ENCODE assay signal across 1 cellular context in the genomic region with DNA sequence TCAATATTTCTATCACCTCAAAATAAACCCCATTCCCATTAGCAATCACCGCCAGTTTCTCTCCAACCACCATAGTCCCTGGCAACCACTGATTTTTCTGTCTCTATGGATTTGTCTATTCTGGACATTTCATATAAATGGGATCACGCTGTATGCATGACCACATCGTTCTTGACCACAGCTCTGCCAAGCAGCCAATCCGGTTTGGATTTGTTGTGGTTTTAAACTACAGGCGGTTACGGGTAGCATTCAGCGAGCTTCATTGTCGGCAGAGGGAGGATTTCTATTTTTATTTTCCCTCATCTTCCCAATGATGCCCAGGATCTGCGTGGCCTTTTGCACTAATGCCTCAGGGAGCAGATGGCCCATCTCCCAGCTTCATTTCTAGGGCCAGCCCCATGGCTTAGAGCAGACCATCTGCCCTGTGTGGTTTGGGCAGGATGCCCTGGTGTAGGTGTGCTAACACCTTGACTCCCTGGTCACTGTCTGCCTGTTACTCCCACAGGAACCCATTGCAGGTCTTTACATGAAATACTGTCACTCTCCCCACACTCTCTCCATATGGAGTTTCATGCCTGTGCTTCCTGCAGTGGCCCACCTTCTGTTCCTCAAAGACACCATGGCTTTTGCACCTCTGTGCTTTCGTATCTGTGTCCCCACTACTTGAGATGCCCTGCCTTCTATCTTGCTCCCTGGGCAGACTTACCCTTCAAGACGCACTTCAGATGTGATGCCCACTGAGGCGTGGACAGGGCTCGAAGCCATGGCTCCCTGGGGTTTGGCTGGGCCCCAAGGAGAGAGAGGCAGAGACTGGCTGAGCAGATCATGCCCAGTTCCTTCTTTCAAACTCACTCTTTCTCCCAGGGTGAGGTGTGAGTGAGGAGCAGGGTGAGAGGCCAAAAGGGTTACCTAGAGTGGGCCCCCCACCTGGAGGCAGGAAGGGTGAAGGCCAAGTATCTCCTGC.
TF ChIP-seq lines count a peak whose summit lies in the region.

No MANE protein-coding gene starts in this region.

TF ChIP-seq in K562, 482 proteins besides CTCF, POLR2A, EP300 and RAD21:
- TF ChIP-seq BACH1 (tag; IDR thresholded peaks at IDR 0.05) (no peak), SAFB2 (IDR thresholded peaks at IDR 0.05; ENCODE audit: borderline replicate concordance, low read depth, low read length, severe bottlenecking) (no peak), ZFX (CRISPR knock-in tag; IDR thresholded peaks at IDR 0.05) (no peak)
- TF ChIP-seq, protein P1, sequence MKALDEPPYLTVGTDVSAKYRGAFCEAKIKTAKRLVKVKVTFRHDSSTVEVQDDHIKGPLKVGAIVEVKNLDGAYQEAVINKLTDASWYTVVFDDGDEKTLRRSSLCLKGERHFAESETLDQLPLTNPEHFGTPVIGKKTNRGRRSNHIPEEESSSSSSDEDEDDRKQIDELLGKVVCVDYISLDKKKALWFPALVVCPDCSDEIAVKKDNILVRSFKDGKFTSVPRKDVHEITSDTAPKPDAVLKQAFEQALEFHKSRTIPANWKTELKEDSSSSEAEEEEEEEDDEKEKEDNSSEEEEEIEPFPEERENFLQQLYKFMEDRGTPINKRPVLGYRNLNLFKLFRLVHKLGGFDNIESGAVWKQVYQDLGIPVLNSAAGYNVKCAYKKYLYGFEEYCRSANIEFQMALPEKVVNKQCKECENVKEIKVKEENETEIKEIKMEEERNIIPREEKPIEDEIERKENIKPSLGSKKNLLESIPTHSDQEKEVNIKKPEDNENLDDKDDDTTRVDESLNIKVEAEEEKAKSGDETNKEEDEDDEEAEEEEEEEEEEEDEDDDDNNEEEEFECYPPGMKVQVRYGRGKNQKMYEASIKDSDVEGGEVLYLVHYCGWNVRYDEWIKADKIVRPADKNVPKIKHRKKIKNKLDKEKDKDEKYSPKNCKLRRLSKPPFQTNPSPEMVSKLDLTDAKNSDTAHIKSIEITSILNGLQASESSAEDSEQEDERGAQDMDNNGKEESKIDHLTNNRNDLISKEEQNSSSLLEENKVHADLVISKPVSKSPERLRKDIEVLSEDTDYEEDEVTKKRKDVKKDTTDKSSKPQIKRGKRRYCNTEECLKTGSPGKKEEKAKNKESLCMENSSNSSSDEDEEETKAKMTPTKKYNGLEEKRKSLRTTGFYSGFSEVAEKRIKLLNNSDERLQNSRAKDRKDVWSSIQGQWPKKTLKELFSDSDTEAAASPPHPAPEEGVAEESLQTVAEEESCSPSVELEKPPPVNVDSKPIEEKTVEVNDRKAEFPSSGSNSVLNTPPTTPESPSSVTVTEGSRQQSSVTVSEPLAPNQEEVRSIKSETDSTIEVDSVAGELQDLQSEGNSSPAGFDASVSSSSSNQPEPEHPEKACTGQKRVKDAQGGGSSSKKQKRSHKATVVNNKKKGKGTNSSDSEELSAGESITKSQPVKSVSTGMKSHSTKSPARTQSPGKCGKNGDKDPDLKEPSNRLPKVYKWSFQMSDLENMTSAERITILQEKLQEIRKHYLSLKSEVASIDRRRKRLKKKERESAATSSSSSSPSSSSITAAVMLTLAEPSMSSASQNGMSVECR (CRISPR knock-in tag; IDR thresholded peaks at IDR 0.05): no peak
- TF ChIP-seq, protein P2, sequence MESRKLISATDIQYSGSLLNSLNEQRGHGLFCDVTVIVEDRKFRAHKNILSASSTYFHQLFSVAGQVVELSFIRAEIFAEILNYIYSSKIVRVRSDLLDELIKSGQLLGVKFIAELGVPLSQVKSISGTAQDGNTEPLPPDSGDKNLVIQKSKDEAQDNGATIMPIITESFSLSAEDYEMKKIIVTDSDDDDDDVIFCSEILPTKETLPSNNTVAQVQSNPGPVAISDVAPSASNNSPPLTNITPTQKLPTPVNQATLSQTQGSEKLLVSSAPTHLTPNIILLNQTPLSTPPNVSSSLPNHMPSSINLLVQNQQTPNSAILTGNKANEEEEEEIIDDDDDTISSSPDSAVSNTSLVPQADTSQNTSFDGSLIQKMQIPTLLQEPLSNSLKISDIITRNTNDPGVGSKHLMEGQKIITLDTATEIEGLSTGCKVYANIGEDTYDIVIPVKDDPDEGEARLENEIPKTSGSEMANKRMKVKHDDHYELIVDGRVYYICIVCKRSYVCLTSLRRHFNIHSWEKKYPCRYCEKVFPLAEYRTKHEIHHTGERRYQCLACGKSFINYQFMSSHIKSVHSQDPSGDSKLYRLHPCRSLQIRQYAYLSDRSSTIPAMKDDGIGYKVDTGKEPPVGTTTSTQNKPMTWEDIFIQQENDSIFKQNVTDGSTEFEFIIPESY (CRISPR knock-in tag; IDR thresholded peaks at IDR 0.05): 0 out of 2 replicates have a peak, but pooled peaks have one; percentile 48
- TF ChIP-seq, protein P3, sequence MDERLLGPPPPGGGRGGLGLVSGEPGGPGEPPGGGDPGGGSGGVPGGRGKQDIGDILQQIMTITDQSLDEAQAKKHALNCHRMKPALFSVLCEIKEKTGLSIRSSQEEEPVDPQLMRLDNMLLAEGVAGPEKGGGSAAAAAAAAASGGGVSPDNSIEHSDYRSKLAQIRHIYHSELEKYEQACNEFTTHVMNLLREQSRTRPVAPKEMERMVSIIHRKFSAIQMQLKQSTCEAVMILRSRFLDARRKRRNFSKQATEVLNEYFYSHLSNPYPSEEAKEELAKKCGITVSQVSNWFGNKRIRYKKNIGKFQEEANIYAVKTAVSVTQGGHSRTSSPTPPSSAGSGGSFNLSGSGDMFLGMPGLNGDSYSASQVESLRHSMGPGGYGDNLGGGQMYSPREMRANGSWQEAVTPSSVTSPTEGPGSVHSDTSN (CRISPR knock-in tag; IDR thresholded peaks at IDR 0.05; ENCODE audit: low read depth): no peak
- TF ChIP-seq, protein P3 (tag; conservative IDR thresholded peaks at IDR 0.05; ENCODE audit: low read depth): no peak
- TF ChIP-seq, protein P4, sequence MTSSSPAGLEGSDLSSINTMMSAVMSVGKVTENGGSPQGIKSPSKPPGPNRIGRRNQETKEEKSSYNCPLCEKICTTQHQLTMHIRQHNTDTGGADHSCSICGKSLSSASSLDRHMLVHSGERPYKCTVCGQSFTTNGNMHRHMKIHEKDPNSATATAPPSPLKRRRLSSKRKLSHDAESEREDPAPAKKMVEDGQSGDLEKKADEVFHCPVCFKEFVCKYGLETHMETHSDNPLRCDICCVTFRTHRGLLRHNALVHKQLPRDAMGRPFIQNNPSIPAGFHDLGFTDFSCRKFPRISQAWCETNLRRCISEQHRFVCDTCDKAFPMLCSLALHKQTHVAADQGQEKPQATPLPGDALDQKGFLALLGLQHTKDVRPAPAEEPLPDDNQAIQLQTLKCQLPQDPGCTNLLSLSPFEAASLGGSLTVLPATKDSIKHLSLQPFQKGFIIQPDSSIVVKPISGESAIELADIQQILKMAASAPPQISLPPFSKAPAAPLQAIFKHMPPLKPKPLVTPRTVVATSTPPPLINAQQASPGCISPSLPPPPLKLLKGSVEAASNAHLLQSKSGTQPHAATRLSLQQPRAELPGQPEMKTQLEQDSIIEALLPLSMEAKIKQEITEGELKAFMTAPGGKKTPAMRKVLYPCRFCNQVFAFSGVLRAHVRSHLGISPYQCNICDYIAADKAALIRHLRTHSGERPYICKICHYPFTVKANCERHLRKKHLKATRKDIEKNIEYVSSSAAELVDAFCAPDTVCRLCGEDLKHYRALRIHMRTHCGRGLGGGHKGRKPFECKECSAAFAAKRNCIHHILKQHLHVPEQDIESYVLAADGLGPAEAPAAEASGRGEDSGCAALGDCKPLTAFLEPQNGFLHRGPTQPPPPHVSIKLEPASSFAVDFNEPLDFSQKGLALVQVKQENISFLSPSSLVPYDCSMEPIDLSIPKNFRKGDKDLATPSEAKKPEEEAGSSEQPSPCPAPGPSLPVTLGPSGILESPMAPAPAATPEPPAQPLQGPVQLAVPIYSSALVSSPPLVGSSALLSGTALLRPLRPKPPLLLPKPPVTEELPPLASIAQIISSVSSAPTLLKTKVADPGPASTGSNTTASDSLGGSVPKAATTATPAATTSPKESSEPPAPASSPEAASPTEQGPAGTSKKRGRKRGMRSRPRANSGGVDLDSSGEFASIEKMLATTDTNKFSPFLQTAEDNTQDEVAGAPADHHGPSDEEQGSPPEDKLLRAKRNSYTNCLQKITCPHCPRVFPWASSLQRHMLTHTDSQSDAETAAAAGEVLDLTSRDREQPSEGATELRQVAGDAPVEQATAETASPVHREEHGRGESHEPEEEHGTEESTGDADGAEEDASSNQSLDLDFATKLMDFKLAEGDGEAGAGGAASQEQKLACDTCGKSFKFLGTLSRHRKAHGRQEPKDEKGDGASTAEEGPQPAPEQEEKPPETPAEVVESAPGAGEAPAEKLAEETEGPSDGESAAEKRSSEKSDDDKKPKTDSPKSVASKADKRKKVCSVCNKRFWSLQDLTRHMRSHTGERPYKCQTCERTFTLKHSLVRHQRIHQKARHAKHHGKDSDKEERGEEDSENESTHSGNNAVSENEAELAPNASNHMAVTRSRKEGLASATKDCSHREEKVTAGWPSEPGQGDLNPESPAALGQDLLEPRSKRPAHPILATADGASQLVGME (CRISPR knock-in tag; IDR thresholded peaks at IDR 0.05): no peak
- TF ChIP-seq, protein P5, sequence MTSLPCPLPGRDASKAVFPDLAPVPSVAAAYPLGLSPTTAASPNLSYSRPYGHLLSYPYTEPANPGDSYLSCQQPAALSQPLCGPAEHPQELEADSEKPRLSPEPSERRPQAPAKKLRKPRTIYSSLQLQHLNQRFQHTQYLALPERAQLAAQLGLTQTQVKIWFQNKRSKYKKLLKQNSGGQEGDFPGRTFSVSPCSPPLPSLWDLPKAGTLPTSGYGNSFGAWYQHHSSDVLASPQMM (CRISPR knock-in tag; IDR thresholded peaks at IDR 0.05): no peak
TF ChIP-seq in K562: peak in this region for 1.
